ENCODE assay signal across 10 cellular contexts in genomic region chr6:78611886-78612480, GRCh38.
DNase-seq lines count a peak whose midpoint lies in the region; ATAC-seq and TF ChIP-seq lines count a peak whose summit lies in the region.
"Had no signal": no experiment of that assay in that cellular context is flagged by ENCODE, and none has a peak within 500 bp of the region (broad histone marks: within the 10 kb centered on the region; RNA-seq: fewer than 3 reads in every experiment).

No MANE protein-coding gene starts in this region.

- no peak overlapping the region for H3K4me3 ChIP-seq in PC-3 (ENCODE audit: low read length)
- H3K4me3 ChIP-seq: vagina had no signal

- intact Hi-C loops in PC-3 (cut with micrococcal nuclease), result no loop called here
- intact Hi-C loops in activated CD4-positive, alpha-beta T cell treated with anti-CD3 and anti-CD28 coated beads for 36 hours (cut with DNase I, micrococcal nuclease), result no loop called here

- no peaks in the 10 kb centered on the region for H3K27me3 ChIP-seq in PC-3 (ENCODE audit: low read length)
- H3K27me3 ChIP-seq: vagina had no signal

- H4K20me1 ChIP-seq in PC-3 (ENCODE audit: low read length), result no peaks in the 10 kb centered on the region

- no TSS peak for BruUV-seq in PC-3 (replicated peaks; lab: Mats Ljungman, UMichigan)

- H3K4me1 ChIP-seq in PC-3 (ENCODE audit: insufficient read depth, low read length), result no peaks in the 10 kb centered on the region
- H3K4me1 ChIP-seq: vagina had no signal

- no peaks in the 10 kb centered on the region for H3K27me3 Mint-ChIP-seq in glutamatergic neuron (ENCODE audit: unreplicated experiment)
- peaks cover 6% of the 10 kb centered on the region for H3K27me3 Mint-ChIP-seq in activated CD4-positive, alpha-beta T cell treated with anti-CD3 and anti-CD28 coated beads for 36 hours
- H3K27me3 Mint-ChIP-seq: activated CD4-positive, alpha-beta T cell treated with anti-CD3 and anti-CD28 coated beads, Interleukin-2, amount 10 ng/mL, durations not matched to agents 24 days and 14 days had no signal

- H3K4me3 Mint-ChIP-seq in glutamatergic neuron (ENCODE audit: unreplicated experiment), result no peak overlapping the region
- no peak overlapping the region for H3K4me3 Mint-ChIP-seq in activated CD4-positive, alpha-beta T cell treated with anti-CD3 and anti-CD28 coated beads for 36 hours
- H3K4me3 Mint-ChIP-seq: activated CD4-positive, alpha-beta T cell treated with anti-CD3 and anti-CD28 coated beads, Interleukin-2, amount 10 ng/mL, durations not matched to agents 24 days and 14 days had no signal

- H3K9me2 ChIP-seq in PC-3 (replicated peaks; ENCODE audit: low read length), result no peaks in the 10 kb centered on the region

- no peak overlapping the region for H3K27ac Mint-ChIP-seq in glutamatergic neuron (ENCODE audit: unreplicated experiment)
- no peak overlapping the region for H3K27ac Mint-ChIP-seq in activated CD4-positive, alpha-beta T cell treated with anti-CD3 and anti-CD28 coated beads for 36 hours
- H3K27ac Mint-ChIP-seq: activated CD4-positive, alpha-beta T cell treated with anti-CD3 and anti-CD28 coated beads, Interleukin-2, amount 10 ng/mL, durations not matched to agents 24 days and 14 days had no signal

- no peaks in the 10 kb centered on the region for H3K36me3 ChIP-seq in PC-3 (ENCODE audit: low read depth, low read length)
- H3K36me3 ChIP-seq: vagina had no signal

- H3K79me2 ChIP-seq in PC-3 (ENCODE audit: low read length), result no peaks in the 10 kb centered on the region

- POLR2A ChIA-PET in PC-3 (lab: Charles Lee; ENCODE audit: unreplicated experiment), result no interaction called here
- POLR2A ChIA-PET in activated CD4-positive, alpha-beta T cell treated with anti-CD3 and anti-CD28 coated beads for 36 hours (lab: Charles Lee), result no interaction called here

- TF ChIP-seq CTCF in AG09319 (IDR thresholded peaks at IDR 0.05; ENCODE audit: low read depth, low read length) (peak; percentile 53), GM20000 (IDR thresholded peaks at IDR 0.05; ENCODE audit: extremely low read depth, missing control alignments) (peak; percentile 8), PC-3 (conservative IDR thresholded peaks at IDR 0.05; ENCODE audit: low read depth, low read length) (peak; percentile 71), glutamatergic neuron (IDR thresholded peaks at IDR 0.05; ENCODE audit: partially characterized antibody, unreplicated experiment) (peak; percentile 88)

- no peaks in the 10 kb centered on the region for H3K36me3 Mint-ChIP-seq in glutamatergic neuron (ENCODE audit: unreplicated experiment)
- H3K36me3 Mint-ChIP-seq in activated CD4-positive, alpha-beta T cell treated with anti-CD3 and anti-CD28 coated beads for 36 hours (ENCODE audit: low read depth), result no peaks in the 10 kb centered on the region

- no peak overlapping the region for H3K27ac ChIP-seq in PC-3 (ENCODE audit: low read length)
- H3K27ac ChIP-seq: vagina had no signal

- H3K9me3 ChIP-seq in PC-3 (ENCODE audit: low read length), result no peaks in the 10 kb centered on the region
- H3K9me3 ChIP-seq: vagina had no signal

- ATAC-seq in PC-3, result peak; percentile 42; the same call in 1 of the 2 replicates
- ATAC-seq in activated CD4-positive, alpha-beta T cell treated with anti-CD3 and anti-CD28 coated beads for 36 hours, result no peak

- H3K9me3 Mint-ChIP-seq in glutamatergic neuron (ENCODE audit: unreplicated experiment), result no peaks in the 10 kb centered on the region
- no peaks in the 10 kb centered on the region for H3K9me3 Mint-ChIP-seq in activated CD4-positive, alpha-beta T cell treated with anti-CD3 and anti-CD28 coated beads for 36 hours (ENCODE audit: low read depth)
- H3K9me3 Mint-ChIP-seq: activated CD4-positive, alpha-beta T cell treated with anti-CD3 and anti-CD28 coated beads, Interleukin-2, amount 10 ng/mL, durations not matched to agents 24 days and 14 days had no signal

- no peak overlapping the region for H3K9ac ChIP-seq in PC-3 (ENCODE audit: low read length)

- no peaks in the 10 kb centered on the region for H3F3A ChIP-seq in PC-3 (ENCODE audit: low read length, unreplicated experiment)

- DNase-seq in AG09319 (ENCODE audit: extremely low read depth, low read depth) (no peak), GM20000 (ENCODE audit: low spot score) (peak; percentile 11), PC-3 (peak; percentile 60), glutamatergic neuron (no peak), GF-D8 (lab: John Stamatoyannopoulos, UW) (no peak)
- DNase-seq in activated T-cell treated with anti-CD3 and anti-CD28 coated beads, Interleukin-2, amount 50 U/mL, for 1 hour, result no peak
- DNase-seq in activated CD4-positive, alpha-beta T cell treated with anti-CD3 and anti-CD28 coated beads for 36 hours, result no peak
- no peak for DNase-seq in central memory CD4-positive, alpha-beta T cell
- DNase-seq: activated CD4-positive, alpha-beta T cell treated with anti-CD3 and anti-CD28 coated beads, Interleukin-2, amount 10 ng/mL, durations not matched to agents 24 days and 14 days had no signal

- CTCF ChIA-PET in PC-3 (lab: Charles Lee), result no interaction called here
- CTCF ChIA-PET in activated CD4-positive, alpha-beta T cell treated with anti-CD3 and anti-CD28 coated beads for 36 hours (lab: Charles Lee), result no interaction called here

- H2AFZ ChIP-seq in PC-3 (ENCODE audit: low read length), result no peak overlapping the region

- peaks cover 10% of the 10 kb centered on the region for H3K4me1 Mint-ChIP-seq in glutamatergic neuron (ENCODE audit: low read depth, unreplicated experiment)
- no peaks in the 10 kb centered on the region for H3K4me1 Mint-ChIP-seq in activated CD4-positive, alpha-beta T cell treated with anti-CD3 and anti-CD28 coated beads for 36 hours
- H3K4me1 Mint-ChIP-seq: activated CD4-positive, alpha-beta T cell treated with anti-CD3 and anti-CD28 coated beads, Interleukin-2, amount 10 ng/mL, durations not matched to agents 24 days and 14 days had no signal

- H3K4me2 ChIP-seq in PC-3 (ENCODE audit: low read length), result no peak overlapping the region

Comparison
In these comparisons a context has a peak if more than half of its experiments do, and no peak if none do; other contexts are left out.
1. DNase-seq: peak in GM20000 (single experiment) and PC-3 (single experiment); none in AG09319 (single experiment), glutamatergic neuron (single experiment), activated T-cell treated with anti-CD3 and anti-CD28 coated beads, Interleukin-2, amount 50 U/mL, for 1 hour (single experiment), GF-D8 (single experiment), activated CD4-positive, alpha-beta T cell treated with anti-CD3 and anti-CD28 coated beads for 36 hours (single experiment) and central memory CD4-positive, alpha-beta T cell (single experiment).
2. CTCF ChIP-seq: peak in every context shown above with its lines; median percentile 88 in glutamatergic neuron; 71 in PC-3; 53 in AG09319; 8 in GM20000.